In genomic region chr10:26391701-26392695, GRCh38 we compare ENCODE assay signal across 11 cellular contexts. TPM values are rescaled to one million over a fixed set of nuclear protein-coding genes. Genes with fewer than 3 reads are reported as not detected.
DNase-seq lines count a peak whose midpoint lies in the region; ATAC-seq, FAIRE-seq and TF ChIP-seq lines count a peak whose summit lies in the region.
"Had no signal": no experiment of that assay in that cellular context is flagged by ENCODE, and none has a peak within 500 bp of the region (broad histone marks: within the 10 kb centered on the region; RNA-seq: fewer than 3 reads in every experiment).

No MANE protein-coding gene starts in this region.

- DNase-seq in GM12878 (ENCODE audit: low read depth, low spot score) (no peak), mesenchymal stem cell (no peak), body of pancreas (no peak), NCI-H226 (no peak), PC-9 (no peak), NCI-H446 (lab: John Stamatoyannopoulos, UW) (no peak)
- DNase-seq: GOT3, mammary epithelial cell, NCI-H1048 had no signal

- POLR2A ChIA-PET in GM12878 (lab: Charles Lee), result interaction anchor here (0.6 to 1.6 kb wide), 2 partner anchors 12 to 851 kb away, joined by 3 read pairs; no protein-coding TSS in a partner anchor
- POLR2A ChIA-PET in PC-9 (lab: Charles Lee; ENCODE audit: unreplicated experiment), result no interaction called here

- no peak overlapping the region for H2BK5ac ChIP-seq in mesenchymal stem cell (ENCODE audit: low read depth, low read length, poor library complexity, severe bottlenecking)

- H3F3A ChIP-seq in DOHH2 (ENCODE audit: control insufficient read depth, insufficient read depth) (peaks cover 19% of the 10 kb centered on the region), PC-9 (ENCODE audit: insufficient read depth, low read depth) (no peaks in the 10 kb centered on the region)

- TF ChIP-seq EP300 in GM12878 (IDR thresholded peaks at IDR 0.05; ENCODE audit: borderline replicate concordance in 1 of 2, control insufficient read depth in 1 of 2, low read depth in 2 of 2, low read length in 2 of 2), result no peak

- BruUV-seq in GM12878 (replicated peaks; lab: Mats Ljungman, UMichigan), result no TSS peak
- BruUV-seq in PC-9 (replicated peaks; lab: Mats Ljungman, UMichigan), result no TSS peak

- no peak overlapping the region for H3K18ac ChIP-seq in mesenchymal stem cell (ENCODE audit: low read depth in 1 of 2, low read length in 2 of 2)

- no peak overlapping the region for H2BK12ac ChIP-seq in mesenchymal stem cell (ENCODE audit: low read length in 2 of 2)

- no peak overlapping the region for H3K14ac ChIP-seq in mesenchymal stem cell (ENCODE audit: low read length in 2 of 2)

- SMC1A ChIA-PET in GM12878 (lab: Charles Lee; ENCODE audit: uncharacterized antibody, unreplicated experiment), result interaction anchor here (1.2 to 2.0 kb wide), 2 partner anchors 17 kb away, joined by 5 to 9 read pairs; no protein-coding TSS in a partner anchor

- peak overlapping the region; percentile 91 for H3K4me2 ChIP-seq in DOHH2 (ENCODE audit: low read length)
- H3K4me2 ChIP-seq in GM12878 (ENCODE audit: control insufficient read depth, insufficient read depth), result peak overlapping the region; percentile 75
- peak overlapping the region; percentile 7 for H3K4me2 ChIP-seq in mesenchymal stem cell (ENCODE audit: low read length, poor library complexity, severe bottlenecking)
- H3K4me2 ChIP-seq in PC-9, result no peak overlapping the region

- H4K20me1 ChIP-seq in DOHH2 (ENCODE audit: control insufficient read depth, insufficient read depth, low read depth, low read length) (no peaks in the 10 kb centered on the region), GM12878 (ENCODE audit: control insufficient read depth, insufficient read depth) (no peaks in the 10 kb centered on the region), PC-9 (ENCODE audit: insufficient read depth) (no peaks in the 10 kb centered on the region; the same call in 1 of the 2 replicates)

- no peak overlapping the region for H3K4ac ChIP-seq in mesenchymal stem cell (ENCODE audit: low read depth in 1 of 2, low read length in 2 of 2)

- intact Hi-C loops in GM12878 (cut with micrococcal nuclease; ENCODE audit: unreplicated experiment), result no loop called here
- intact Hi-C loops in body of pancreas (cut with DNase I), result no loop called here
- intact Hi-C loops in PC-9 (cut with micrococcal nuclease; ENCODE audit: unreplicated experiment), result no loop called here

- TF ChIP-seq POLR2A in GM12878 (IDR thresholded peaks at IDR 0.05; ENCODE audit: low read depth, low read length) (no peak), body of pancreas (IDR thresholded peaks at IDR 0.05) (no peak)

- no peak for FAIRE-seq in GM12878 (lab: Jason Lieb, UNC)

- H3K9ac ChIP-seq in GM12878 (ENCODE audit: control insufficient read depth, insufficient read depth, low read length) (no peak overlapping the region; the same call in 1 of the 2 replicates), mesenchymal stem cell (ENCODE audit: low read length) (no peak overlapping the region)

- 42% methylated on average over 59 of the region's 69 CpGs for WGBS in GM12878 (ENCODE audit: insufficient coverage, insufficient replicate concordance, low lambda C conversion rate, missing lambda C conversion rate)
- 36% methylated on average over 64 of the region's 69 CpGs for WGBS in mesenchymal stem cell
- 11 to 42% methylated on average over 16 to 67 of the region's 69 CpGs for WGBS in body of pancreas, 2 donors

- no peaks in the 10 kb centered on the region for H3K79me2 ChIP-seq in DOHH2 (ENCODE audit: control insufficient read depth, low read length)
- no peaks in the 10 kb centered on the region for H3K79me2 ChIP-seq in GM12878 (ENCODE audit: control insufficient read depth, insufficient read depth, low read length)
- H3K79me2 ChIP-seq in PC-9 (ENCODE audit: low read depth), result no peaks in the 10 kb centered on the region

- no peak overlapping the region for H2AK5ac ChIP-seq in mesenchymal stem cell (ENCODE audit: low read length, severe bottlenecking)

- RAD21 ChIA-PET in GM12878 (lab: Charles Lee; ENCODE audit: unreplicated experiment), result no interaction called here

- ATAC-seq in HG02852 (IDR thresholded peaks at IDR 0.05; ENCODE audit: unreplicated experiment) (peak; percentile 60), GM12878 (no peak), body of pancreas (no peak)

- no peak overlapping the region for H4K91ac ChIP-seq in mesenchymal stem cell (ENCODE audit: low read length)

- peak overlapping the region; percentile 55 for H3K27ac ChIP-seq in DOHH2 (ENCODE audit: low read depth, low read length)
- no peak overlapping the region for H3K27ac ChIP-seq in GM12878 (ENCODE audit: control insufficient read depth, insufficient read depth)
- H3K27ac ChIP-seq in mesenchymal stem cell (ENCODE audit: low read length, poor library complexity, severe bottlenecking), result no peak overlapping the region
- no peak overlapping the region for H3K27ac ChIP-seq in body of pancreas
- H3K27ac ChIP-seq in PC-9, result no peak overlapping the region

- no peaks in the 10 kb centered on the region for H3K27me3 ChIP-seq in DOHH2 (ENCODE audit: control insufficient read depth, low read length)
- no peaks in the 10 kb centered on the region for H3K27me3 ChIP-seq in GM12878 (replicated peaks in 1 of 2; ENCODE audit: control insufficient read depth in 2 of 2, insufficient read depth in 2 of 2, low read length in 1 of 2)
- peaks cover 5 to 19% of the 10 kb centered on the region in 2 experiments for H3K27me3 ChIP-seq in mesenchymal stem cell (ENCODE audit: control insufficient read depth in 1 of 2, insufficient read depth in 1 of 2, low read length in 2 of 2)
- no peaks in the 10 kb centered on the region for H3K27me3 ChIP-seq in body of pancreas
- 0 out of 2 replicates have a peak, but pooled peaks cover 5% of the 10 kb centered on the region for H3K27me3 ChIP-seq in PC-9 (ENCODE audit: insufficient read depth, low read depth)

- H3K79me1 ChIP-seq in mesenchymal stem cell (replicated peaks; ENCODE audit: low read length, poor library complexity, severe bottlenecking), result no peaks in the 10 kb centered on the region

- H2AFZ ChIP-seq in GM12878 (ENCODE audit: control insufficient read depth, low read depth, low read length), result peak overlapping the region; percentile 64
- no peak overlapping the region for H2AFZ ChIP-seq in mesenchymal stem cell (ENCODE audit: low read depth, low read length)
- no peak overlapping the region for H2AFZ ChIP-seq in PC-9

- no peak overlapping the region for H4K8ac ChIP-seq in mesenchymal stem cell (ENCODE audit: low read length)

- H3K9me2 ChIP-seq in DOHH2 (replicated peaks; ENCODE audit: control insufficient read depth, low read length), result no peaks in the 10 kb centered on the region
- H3K9me2 ChIP-seq in PC-9 (ENCODE audit: insufficient read depth), result no peaks in the 10 kb centered on the region

- peak overlapping the region; percentile 68 for H3K4me3 ChIP-seq in DOHH2 (ENCODE audit: low read length)
- no peak overlapping the region for H3K4me3 ChIP-seq in GM12878
- no peak overlapping the region for H3K4me3 ChIP-seq in mesenchymal stem cell (ENCODE audit: insufficient read depth in 1 of 2, low read depth in 1 of 2, low read length in 2 of 2)
- no peak overlapping the region for H3K4me3 ChIP-seq in body of pancreas
- H3K4me3 ChIP-seq in PC-9, result no peak overlapping the region

- in situ Hi-C loops in GM12878 (cut with MboI), result no loop called here

- no peak for TF ChIP-seq RAD21 in GM12878 (IDR thresholded peaks at IDR 0.05; ENCODE audit: insufficient read depth, low read depth, low read length)

- H3K23ac ChIP-seq in mesenchymal stem cell (ENCODE audit: low read length in 2 of 2), result no peak overlapping the region

- H3K36me3 ChIP-seq in DOHH2 (ENCODE audit: control insufficient read depth, low read length) (no peaks in the 10 kb centered on the region), GM12878 (ENCODE audit: control insufficient read depth in 2 of 2, insufficient read depth in 2 of 2, low read length in 1 of 2) (no peaks in the 10 kb centered on the region), mesenchymal stem cell (ENCODE audit: control insufficient read depth in 1 of 2, insufficient read depth in 2 of 2, low read depth in 1 of 2, low read length in 2 of 2) (no peaks in the 10 kb centered on the region), body of pancreas (replicated peaks in 1 of 2; ENCODE audit: insufficient read depth in 1 of 2, low read depth in 2 of 2) (no peaks in the 10 kb centered on the region), PC-9 (ENCODE audit: low read depth) (no peaks in the 10 kb centered on the region)

- H3K4me1 ChIP-seq in DOHH2 (ENCODE audit: control insufficient read depth, low read length), result peaks cover 45% of the 10 kb centered on the region
- H3K4me1 ChIP-seq in GM12878 (ENCODE audit: control insufficient read depth, insufficient read depth, low read length), result peaks cover 4% of the 10 kb centered on the region; the same call in 1 of the 2 replicates
- H3K4me1 ChIP-seq in mesenchymal stem cell (ENCODE audit: control insufficient read depth, insufficient read depth, low read depth, low read length), result peaks cover 4% of the 10 kb centered on the region
- no peaks in the 10 kb centered on the region for H3K4me1 ChIP-seq in body of pancreas
- H3K4me1 ChIP-seq in PC-9 (replicated peaks; ENCODE audit: insufficient read depth), result no peaks in the 10 kb centered on the region

- no peak overlapping the region for H2BK120ac ChIP-seq in mesenchymal stem cell (ENCODE audit: low read depth, low read length)

- CTCF ChIA-PET in GM12878 (lab: Yijun Ruan, JAX), result no interaction called here
- CTCF ChIA-PET in PC-9 (lab: Charles Lee), result no interaction called here

- no peak overlapping the region for H2BK15ac ChIP-seq in mesenchymal stem cell (ENCODE audit: low read depth, poor library complexity, severe bottlenecking)

- peaks cover 6% of the 10 kb centered on the region for H3K9me3 ChIP-seq in DOHH2 (ENCODE audit: control insufficient read depth, insufficient read depth, low read length)
- H3K9me3 ChIP-seq in GM12878 (replicated peaks; ENCODE audit: control insufficient read depth, insufficient read depth, low read length), result peaks cover 3% of the 10 kb centered on the region
- H3K9me3 ChIP-seq in mesenchymal stem cell (ENCODE audit: control insufficient read depth, low read length), result no peaks in the 10 kb centered on the region
- H3K9me3 ChIP-seq in body of pancreas, result no peaks in the 10 kb centered on the region
- H3K9me3 ChIP-seq in PC-9 (ENCODE audit: insufficient read depth, low read depth), result no peaks in the 10 kb centered on the region

- TF ChIP-seq CTCF in DOHH2 (IDR thresholded peaks at IDR 0.05; ENCODE audit: low read depth, low read length, poor library complexity, severe bottlenecking) (no peak), GM12878 (IDR thresholded peaks at IDR 0.05 in 2 of 3, conservative IDR thresholded peaks at IDR 0.05 in 1 of 3; ENCODE audit: control insufficient read depth in 2 of 3, extremely low read depth in 1 of 3, insufficient read depth in 1 of 3, low read depth in 3 of 3, low read length in 3 of 3) (no peak), body of pancreas (IDR thresholded peaks at IDR 0.05) (no peak), PC-9 (conservative IDR thresholded peaks at IDR 0.05) (no peak)

RNA-seq across cellular contexts. Expression of gene APBB1IP, which starts 46.1 kb away (rescaled TPM):
- 95.1 and 97.5 TPM in 2 replicates for total RNA-seq in GM12878 (2013; cell fraction: nucleolus; rRNA removed)
- total RNA-seq in GM12878 (2014; rRNA removed) (14.7 and 14.8 TPM in 2 replicates), GM12878 (2014; rRNA removed; fragmentation: Illumina TruSeq; extraction: Trizol) (18.2 and 20.0 TPM in 2 replicates), GM12878 (2021) (67.0 and 67.4 TPM in 2 replicates), body of pancreas (1 to 10 TPM; 2.3 to 4.0 TPM), PC-9 (2021) (not detected in 2 replicates)
- polyA plus RNA-seq in GM12878 (2011; ENCODE audit: low read depth), result 26.8 TPM
- polyA plus RNA-seq in GM12878 (2011; rRNA removed) (10.6 and 12.5 TPM in 2 replicates), GM12878 (2014; fragmentation: Illumina TruSeq; extraction: Trizol) (66.0 and 74.0 TPM in 2 replicates), GM12878 (2014; fragmentation: Nextera tagmentation; extraction: Ambion mirVana) (10 to 100 TPM in 1 of 2 experiments, 1 to 10 TPM in 1; 7.3 to 11.4 TPM), GM12878 (2014; rRNA removed) (21.5 and 28.1 TPM in 2 replicates), GM12878 (2016; fragmentation: Nextera tagmentation; extraction: Ambion mirVana) (10 to 100 TPM; 23.7 to 30.2 TPM)
- 9.7 and 14.3 TPM in 2 replicates for polyA plus RNA-seq in GM12878 (2011; cell fraction: cytosol; rRNA removed)
- 20.7 and 24.7 TPM in 2 replicates for polyA plus RNA-seq in GM12878 (2011; cell fraction: nucleus; rRNA removed)
- polyA plus RNA-seq in GM12878 (2012), result 62.2 and 64.8 TPM in 2 replicates
- polyA minus RNA-seq in GM12878 (2011; rRNA and poly(A)+ RNA removed), result 18.3 and 29.0 TPM in 2 replicates
- 13.4 and 15.7 TPM in 2 replicates for polyA minus RNA-seq in GM12878 (2011; cell fraction: cytosol; rRNA and poly(A)+ RNA removed)
- 30.6 and 41.9 TPM in 2 replicates for polyA minus RNA-seq in GM12878 (2011; cell fraction: nucleus; rRNA and poly(A)+ RNA removed)
- polyA plus RNA-seq in mesenchymal stem cell (2013, experiment 1 of 2), result 0.15 TPM
- polyA plus RNA-seq in mesenchymal stem cell (2013, experiment 2 of 2), result 0.08 TPM
- total RNA-seq: mammary epithelial cell had no signal
- polyA plus RNA-seq: mammary epithelial cell had no signal
